In the genomic region with DNA sequence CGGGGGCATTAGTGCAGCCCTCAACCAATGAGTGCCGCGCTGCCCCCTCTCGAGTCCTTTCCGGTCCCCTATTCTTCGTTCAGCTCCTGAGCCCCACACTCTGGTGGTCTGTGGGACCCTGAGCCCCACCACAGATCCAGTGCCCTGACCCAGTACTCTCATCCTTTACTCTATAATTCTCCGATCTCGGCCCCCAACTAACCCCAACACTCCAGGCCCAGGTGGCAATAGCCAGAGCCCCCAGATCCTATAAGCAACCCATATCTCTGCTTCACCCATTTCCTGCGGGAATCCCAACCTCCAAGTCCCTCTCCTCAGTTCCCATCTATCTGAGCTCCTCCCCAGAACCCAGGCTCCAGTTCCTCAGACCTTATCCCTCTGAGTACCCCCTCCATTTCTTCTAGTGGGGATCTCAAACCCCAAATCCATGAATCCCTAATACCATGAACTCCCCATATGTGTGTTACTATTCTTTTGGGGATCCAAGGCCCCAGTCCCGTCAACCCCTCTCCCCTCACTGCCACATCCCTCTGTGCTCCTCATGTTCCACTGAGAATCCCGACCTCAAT, we compare ENCODE assay signal across 8 cellular contexts. TPM values are rescaled to one million over a fixed set of nuclear protein-coding genes. Genes with fewer than 3 reads are reported as not detected.
DNase-seq lines count a peak whose midpoint lies in the region; ATAC-seq and TF ChIP-seq lines count a peak whose summit lies in the region.
"Had no signal": no experiment of that assay in that cellular context is flagged by ENCODE, and none has a peak within 500 bp of the region (broad histone marks: within the 10 kb centered on the region; RNA-seq: fewer than 3 reads in every experiment).

No MANE protein-coding gene starts in this region.

- H3K9ac ChIP-seq in iPS-18a (ENCODE audit: low read length): no peak overlapping the region

- H3K36me3 Mint-ChIP-seq in activated T-helper 1 cell treated with anti-CD3 and anti-CD28 coated beads, Interleukin-12 subunit alpha, Interleukin-12 subunit beta, Interleukin-2, Interleukin-4 antibody, amounts not matched to agents 30 ng/mL and 10 ng/mL and 1 ng/mL, durations not matched to agents 14 hours and 24 hours and 36 hours (ENCODE audit: low read depth): peaks cover 12% of the 10 kb centered on the region

- H3K4me3 ChIP-seq in HAP-1: peak overlapping the region; percentile 21
- peak overlapping the region; percentile 64 for H3K4me3 ChIP-seq in iPS-18a (ENCODE audit: low read length)
- H3K4me3 ChIP-seq in stomach: peak overlapping the region; percentile 44 to 50 (median 46)

- peaks cover 37% of the 10 kb centered on the region for H3K4me1 Mint-ChIP-seq in activated T-helper 1 cell treated with anti-CD3 and anti-CD28 coated beads, Interleukin-12 subunit alpha, Interleukin-12 subunit beta, Interleukin-2, Interleukin-4 antibody, amounts not matched to agents 30 ng/mL and 10 ng/mL and 1 ng/mL, durations not matched to agents 14 hours and 24 hours and 36 hours (ENCODE audit: low read depth)

- intact Hi-C loops in activated T-helper 1 cell treated with anti-CD3 and anti-CD28 coated beads, Interleukin-12 subunit alpha, Interleukin-12 subunit beta, Interleukin-2, Interleukin-4 antibody, amounts not matched to agents 30 ng/mL and 10 ng/mL and 1 ng/mL, durations not matched to agents 14 hours and 24 hours and 36 hours (cut with micrococcal nuclease): loop anchor here (1.0 to 10.0 kb wide), 4 partner anchors 37 to 552 kb away; partner anchors contain the start of genes FBXL19, HIRIP3, INO80E and PRR14
- intact Hi-C loops in stomach (cut with DNase I; ENCODE audit: low total_unique reads): no loop called here

- WGBS in stomach, 5 donors: 21 to 44% (median 24%) methylated on average over 7 to 11 of the region's 11 CpGs

- DNase-seq in HAP-1 (ENCODE audit: low spot score in 2 of 2): no peak
- DNase-seq in activated T-helper 1 cell treated with anti-CD3 and anti-CD28 coated beads, Interleukin-12 subunit alpha, Interleukin-12 subunit beta, Interleukin-2, Interleukin-4 antibody, amounts not matched to agents 30 ng/mL and 10 ng/mL and 1 ng/mL, durations not matched to agents 14 hours and 24 hours and 36 hours (ENCODE audit: low spot score): no peak
- no peak for DNase-seq in stomach
- no peak for DNase-seq in LoVo (ENCODE audit: low spot score)

- peak overlapping the region; percentile 81 for H3K4me3 Mint-ChIP-seq in activated T-helper 1 cell treated with anti-CD3 and anti-CD28 coated beads, Interleukin-12 subunit alpha, Interleukin-12 subunit beta, Interleukin-2, Interleukin-4 antibody, amounts not matched to agents 30 ng/mL and 10 ng/mL and 1 ng/mL, durations not matched to agents 14 hours and 24 hours and 36 hours

- no peak for TF ChIP-seq POLR2A in stomach (IDR thresholded peaks at IDR 0.05)

- H3K36me3 ChIP-seq in HAP-1 (replicated peaks) (no peaks in the 10 kb centered on the region; the same call in none of the 2 replicates), iPS-18a (ENCODE audit: control insufficient read depth, low read depth, low read length) (no peaks in the 10 kb centered on the region), stomach (peaks cover 0 to 6% (median 4%) of the 10 kb centered on the region in 4 donors)

- H3K27me3 ChIP-seq in HAP-1 (ENCODE audit: low read depth): no peaks in the 10 kb centered on the region
- H3K27me3 ChIP-seq in iPS-18a (ENCODE audit: control insufficient read depth, insufficient read depth, low read length): no peaks in the 10 kb centered on the region
- H3K27me3 ChIP-seq in stomach: no peaks in the 10 kb centered on the region

- no peaks in the 10 kb centered on the region for H3K27me3 Mint-ChIP-seq in activated T-helper 1 cell treated with anti-CD3 and anti-CD28 coated beads, Interleukin-12 subunit alpha, Interleukin-12 subunit beta, Interleukin-2, Interleukin-4 antibody, amounts not matched to agents 30 ng/mL and 10 ng/mL and 1 ng/mL, durations not matched to agents 14 hours and 24 hours and 36 hours (ENCODE audit: insufficient read depth)

- no peak overlapping the region for H3K27ac ChIP-seq in iPS-18a (ENCODE audit: low read length)
- H3K27ac ChIP-seq in stomach: peak overlapping the region; percentile 82 to 93 (median 90)

- no peaks in the 10 kb centered on the region for H3K9me3 Mint-ChIP-seq in activated T-helper 1 cell treated with anti-CD3 and anti-CD28 coated beads, Interleukin-12 subunit alpha, Interleukin-12 subunit beta, Interleukin-2, Interleukin-4 antibody, amounts not matched to agents 30 ng/mL and 10 ng/mL and 1 ng/mL, durations not matched to agents 14 hours and 24 hours and 36 hours

- H3K27ac Mint-ChIP-seq in activated T-helper 1 cell treated with anti-CD3 and anti-CD28 coated beads, Interleukin-12 subunit alpha, Interleukin-12 subunit beta, Interleukin-2, Interleukin-4 antibody, amounts not matched to agents 30 ng/mL and 10 ng/mL and 1 ng/mL, durations not matched to agents 14 hours and 24 hours and 36 hours: peak overlapping the region; percentile 89

- H3K4me1 ChIP-seq in HAP-1: peaks cover 10% of the 10 kb centered on the region
- H3K4me1 ChIP-seq in iPS-18a (ENCODE audit: control insufficient read depth, low read depth, low read length): peaks cover 13% of the 10 kb centered on the region
- peaks cover 29 to 42% (median 35%) of the 10 kb centered on the region in 4 donors for H3K4me1 ChIP-seq in stomach

- H3K9me3 ChIP-seq in HAP-1 (no peaks in the 10 kb centered on the region), iPS-18a (ENCODE audit: control insufficient read depth, low read depth, low read length) (no peaks in the 10 kb centered on the region), stomach (no peaks in the 10 kb centered on the region)

- no peak for TF ChIP-seq EP300 in stomach (IDR thresholded peaks at IDR 0.05)

- in situ Hi-C loops in HAP-1 (cut with MboI; ENCODE audit: low sequenced_read_pairs): no loop called here

- ATAC-seq in GM21390 (IDR thresholded peaks at IDR 0.05; ENCODE audit: unreplicated experiment) (no peak), HG03025 (IDR thresholded peaks at IDR 0.05; ENCODE audit: low FRiP score, unreplicated experiment) (no peak)

- no peak for TF ChIP-seq CTCF in stomach (IDR thresholded peaks at IDR 0.05)

RNA-seq across cellular contexts. Expression of gene TBC1D10B, which starts 1.0 kb away (rescaled TPM):
- 68.9 and 73.6 TPM in 2 replicates for total RNA-seq in activated T-helper 1 cell treated with anti-CD3 and anti-CD28 coated beads, Interleukin-12 subunit alpha, Interleukin-12 subunit beta, Interleukin-2, Interleukin-4 antibody, amounts not matched to agents 30 ng/mL and 10 ng/mL and 1 ng/mL, durations not matched to agents 14 hours and 24 hours and 36 hours
- total RNA-seq in stomach: 10 to 100 TPM; 25.1 to 89.2 (median 33.2) TPM
- 10 to 100 TPM; 20.5 to 25.0 (median 22.0) TPM for polyA plus RNA-seq in stomach

RNA-seq across cellular contexts. Expression of gene MYL11, which starts 3.3 kb away (rescaled TPM):
- total RNA-seq in activated T-helper 1 cell treated with anti-CD3 and anti-CD28 coated beads, Interleukin-12 subunit alpha, Interleukin-12 subunit beta, Interleukin-2, Interleukin-4 antibody, amounts not matched to agents 30 ng/mL and 10 ng/mL and 1 ng/mL, durations not matched to agents 14 hours and 24 hours and 36 hours: 2.0 and 2.7 TPM in 2 replicates
- not detected for total RNA-seq in stomach
- 1 to 10 TPM in 2 of 3 donors, not detected in 1; 1.6 to 4.7 TPM for polyA plus RNA-seq in stomach
- total RNA-seq: HT1080 had no signal

RNA-seq across cellular contexts. Expression of gene SEPTIN1, which starts 11.0 kb away (rescaled TPM):
- total RNA-seq in activated T-helper 1 cell treated with anti-CD3 and anti-CD28 coated beads, Interleukin-12 subunit alpha, Interleukin-12 subunit beta, Interleukin-2, Interleukin-4 antibody, amounts not matched to agents 30 ng/mL and 10 ng/mL and 1 ng/mL, durations not matched to agents 14 hours and 24 hours and 36 hours: 195 and 200 TPM in 2 replicates
- 1 to 10 TPM in 3 of 5 donors, under 1 TPM in 1, not detected in 1; 0.72 to 6.2 (median 3.9) TPM for total RNA-seq in stomach
- polyA plus RNA-seq in stomach: 10 to 100 TPM in 1 of 3 donors, 1 to 10 TPM in 2; 5.2 to 10.5 (median 7.0) TPM

RNA-seq across cellular contexts. Expression of gene CD2BP2, which starts 16.2 kb away (rescaled TPM):
- 100 and 104 TPM in 2 replicates for total RNA-seq in activated T-helper 1 cell treated with anti-CD3 and anti-CD28 coated beads, Interleukin-12 subunit alpha, Interleukin-12 subunit beta, Interleukin-2, Interleukin-4 antibody, amounts not matched to agents 30 ng/mL and 10 ng/mL and 1 ng/mL, durations not matched to agents 14 hours and 24 hours and 36 hours
- total RNA-seq in stomach: 10 to 100 TPM in 4 of 5 donors, 1 to 10 TPM in 1; 8.8 to 30.8 (median 18.3) TPM
- polyA plus RNA-seq in stomach: 10 to 100 TPM; 37.1 to 45.2 (median 41.4) TPM

RNA-seq across cellular contexts. Expression of gene ZNF48, which starts 23.9 kb away (rescaled TPM):
- total RNA-seq in activated T-helper 1 cell treated with anti-CD3 and anti-CD28 coated beads, Interleukin-12 subunit alpha, Interleukin-12 subunit beta, Interleukin-2, Interleukin-4 antibody, amounts not matched to agents 30 ng/mL and 10 ng/mL and 1 ng/mL, durations not matched to agents 14 hours and 24 hours and 36 hours: 20.2 and 21.4 TPM in 2 replicates
- 10 to 100 TPM in 1 of 5 donors, 1 to 10 TPM in 4; 4.0 to 33.6 (median 5.4) TPM for total RNA-seq in stomach
- 1 to 10 TPM; 3.9 to 5.5 (median 4.6) TPM for polyA plus RNA-seq in stomach

Comparison
In these comparisons a context has a peak if more than half of its experiments do, and no peak if none do; other contexts are left out.
1. RNA of gene SEPTIN1, which starts 11.0 kb away (total RNA-seq): 195 to 200 TPM in activated T-helper 1 cell treated with anti-CD3 and anti-CD28 coated beads, Interleukin-12 subunit alpha, Interleukin-12 subunit beta, Interleukin-2, Interleukin-4 antibody, amounts not matched to agents 30 ng/mL and 10 ng/mL and 1 ng/mL, durations not matched to agents 14 hours and 24 hours and 36 hours; 0.72 to 6.2 TPM in stomach; every median in the first group is over 10 times any median in the second.
2. Peak in every context shown above with its lines, with median percentiles within 50 percentile points of each other: H3K4me3 ChIP-seq.